Comparison of ENCODE assay signal across 17 cellular contexts in genomic region chr3:114721864-114722263, GRCh38.
A peak's percentile ranks its signal among the peaks of the same experiment; 100 is the strongest.
DNase-seq lines count a peak whose midpoint lies in the region; ATAC-seq lines count a peak whose summit lies in the region.
"Had no signal": no experiment of that assay in that cellular context is flagged by ENCODE, and none has a peak within 500 bp of the region (broad histone marks: within the 10 kb centered on the region; RNA-seq: fewer than 3 reads in every experiment).

No MANE protein-coding gene starts in this region.

- H3K36me3 Mint-ChIP-seq in central memory CD8-positive, alpha-beta T cell (ENCODE audit: insufficient read depth): peaks cover 1% of the 10 kb centered on the region
- no peaks in the 10 kb centered on the region for H3K36me3 Mint-ChIP-seq in activated naive CD4-positive, alpha-beta T cell treated with anti-CD3 and anti-CD28 coated beads, Interleukin-2, amount 10 ng/mL, durations not matched to agents 7 days and 5 days
- H3K36me3 Mint-ChIP-seq: activated naive CD4-positive, alpha-beta T cell treated with anti-CD3 and anti-CD28 coated beads, Interleukin-2, amount 50 U/mL, for 72 hours had no signal

- peaks cover 32% of the 10 kb centered on the region for H3K4me1 Mint-ChIP-seq in central memory CD8-positive, alpha-beta T cell
- H3K4me1 Mint-ChIP-seq in activated naive CD4-positive, alpha-beta T cell treated with anti-CD3 and anti-CD28 coated beads, Interleukin-2, amount 10 ng/mL, durations not matched to agents 7 days and 5 days: peaks cover 11% of the 10 kb centered on the region

- H3K9me3 Mint-ChIP-seq in central memory CD8-positive, alpha-beta T cell: no peaks in the 10 kb centered on the region
- H3K9me3 Mint-ChIP-seq in activated naive CD4-positive, alpha-beta T cell treated with anti-CD3 and anti-CD28 coated beads, Interleukin-2, amount 10 ng/mL, durations not matched to agents 7 days and 5 days: no peaks in the 10 kb centered on the region
- H3K9me3 Mint-ChIP-seq: activated naive CD4-positive, alpha-beta T cell treated with anti-CD3 and anti-CD28 coated beads, Interleukin-2, amount 50 U/mL, for 72 hours; CD4-positive, alpha-beta T cell had no signal

- H3K4me3 Mint-ChIP-seq in central memory CD8-positive, alpha-beta T cell: no peak overlapping the region
- H3K4me3 Mint-ChIP-seq in activated naive CD4-positive, alpha-beta T cell treated with anti-CD3 and anti-CD28 coated beads, Interleukin-2, amount 10 ng/mL, durations not matched to agents 7 days and 5 days: no peak overlapping the region
- H3K4me3 Mint-ChIP-seq: CD4-positive, alpha-beta T cell had no signal

- ATAC-seq in GM18517 (IDR thresholded peaks at IDR 0.05; ENCODE audit: unreplicated experiment): peak; percentile 51
- peak; percentile 66 for ATAC-seq in GM21360 (IDR thresholded peaks at IDR 0.05; ENCODE audit: unreplicated experiment)
- ATAC-seq in HG03066 (IDR thresholded peaks at IDR 0.05; ENCODE audit: low read depth, unreplicated experiment): peak; percentile 63
- peak; percentile 36 for ATAC-seq in central memory CD8-positive, alpha-beta T cell (replicated peaks; ENCODE audit: extremely low read depth, poor library complexity, severe bottlenecking)
- ATAC-seq in HG03457 (IDR thresholded peaks at IDR 0.05; ENCODE audit: unreplicated experiment): no peak
- ATAC-seq: right lobe of liver had no signal

- H3K27me3 Mint-ChIP-seq in central memory CD8-positive, alpha-beta T cell: no peaks in the 10 kb centered on the region
- no peaks in the 10 kb centered on the region for H3K27me3 Mint-ChIP-seq in activated naive CD4-positive, alpha-beta T cell treated with anti-CD3 and anti-CD28 coated beads, Interleukin-2, amount 10 ng/mL, durations not matched to agents 7 days and 5 days
- H3K27me3 Mint-ChIP-seq: CD4-positive, alpha-beta T cell had no signal

- CTCF ChIA-PET in activated naive CD4-positive, alpha-beta T cell treated with anti-CD3 and anti-CD28 coated beads, Interleukin-2, amount 10 ng/mL, durations not matched to agents 7 days and 5 days (lab: Charles Lee): no interaction called here

- no peak for DNase-seq in central memory CD8-positive, alpha-beta T cell (ENCODE audit: low spot score in 2 of 2)
- DNase-seq in activated naive CD4-positive, alpha-beta T cell treated with anti-CD3 and anti-CD28 coated beads, Interleukin-2, amount 10 ng/mL, durations not matched to agents 7 days and 5 days: no peak
- DNase-seq in NCI-H1694 treated with DMSO at 0.1 percent for 48 hours (lab: John Stamatoyannopoulos, UW): no peak
- DNase-seq: activated CD8-positive, alpha-beta memory T cell treated with anti-CD3 and anti-CD28 coated beads for 24 hours; CD4-positive, alpha-beta T cell; foreskin melanocyte; mammary epithelial cell; NCI-H1105 treated with DMSO at 0.1 percent for 48 hours; NCI-H2227 treated with DMSO at 0.1 percent for 48 hours; right lobe of liver; stimulated activated CD4-positive, alpha-beta T cell treated with anti-CD3 and anti-CD28 coated beads, Interleukin-2, amount 100 ng/mL, for 48 hours; uterus had no signal

- H3K27ac Mint-ChIP-seq in central memory CD8-positive, alpha-beta T cell (ENCODE audit: low read depth): peak overlapping the region; percentile 35
- H3K27ac Mint-ChIP-seq in activated naive CD4-positive, alpha-beta T cell treated with anti-CD3 and anti-CD28 coated beads, Interleukin-2, amount 10 ng/mL, durations not matched to agents 7 days and 5 days: no peak overlapping the region
